9 cellular contexts compared by ENCODE assay signal in the genomic region with DNA sequence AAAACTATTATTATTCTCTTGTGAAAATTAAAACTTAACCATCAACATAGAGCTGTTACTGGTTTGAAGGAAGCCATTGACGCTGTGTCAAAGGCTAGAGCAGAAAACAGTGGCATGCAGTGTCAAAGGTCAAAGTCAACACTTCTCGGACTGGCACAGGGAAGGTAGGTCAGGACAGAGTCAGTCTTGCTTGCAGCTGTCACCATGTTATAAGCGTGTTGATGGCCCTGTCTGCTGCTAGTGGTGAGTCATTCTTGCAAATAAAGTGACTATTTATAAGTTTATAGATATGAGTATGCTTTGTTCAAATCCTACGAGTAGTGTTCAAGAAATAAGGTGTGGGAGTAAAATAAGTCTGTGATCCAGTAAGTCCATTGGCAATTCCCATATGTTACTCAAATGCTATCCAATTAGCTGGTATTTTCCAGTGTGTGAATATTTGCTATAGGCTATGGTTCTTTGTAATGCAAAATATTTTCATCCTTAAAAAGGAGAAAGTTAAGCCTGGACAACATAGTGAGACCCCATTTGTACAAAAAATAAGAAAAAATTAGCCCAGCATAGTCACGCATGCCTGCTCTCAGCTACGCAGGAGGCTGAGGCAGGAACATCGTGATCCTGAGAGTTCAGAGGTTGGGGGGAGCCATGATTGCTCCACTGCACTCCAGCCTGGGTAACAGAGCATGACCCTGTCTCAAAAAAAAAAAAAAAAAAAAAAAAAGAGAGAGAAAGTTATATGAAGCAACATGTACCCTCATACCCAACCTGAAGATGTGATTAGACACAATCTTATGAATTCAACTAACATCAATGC. TPM values are rescaled to one million over a fixed set of nuclear protein-coding genes. Genes with fewer than 3 reads are reported as not detected.
DNase-seq lines count a peak whose midpoint lies in the region; FAIRE-seq and TF ChIP-seq lines count a peak whose summit lies in the region.
"Had no signal": no experiment of that assay in that cellular context is flagged by ENCODE, and none has a peak within 500 bp of the region (broad histone marks: within the 10 kb centered on the region; RNA-seq: fewer than 3 reads in every experiment).

No MANE protein-coding gene starts in this region.

- H3K9ac ChIP-seq in HUES48 (ENCODE audit: low read depth, low read length): no peak overlapping the region

- TF ChIP-seq CTCF in GM20000 (IDR thresholded peaks at IDR 0.05; ENCODE audit: extremely low read depth, missing control alignments) (no peak), sigmoid colon (IDR thresholded peaks at IDR 0.05) (no peak)

- H3K27ac ChIP-seq in HUES48 (ENCODE audit: low read depth, low read length) (no peak overlapping the region), cingulate gyrus (ENCODE audit: low read depth, low read length) (peak overlapping the region; percentile 60), sigmoid colon (no peak overlapping the region)

- FAIRE-seq in HTR-8/SVneo (lab: Jason Lieb, UNC): no peak

- intact Hi-C loops in sigmoid colon (cut with DNase I): loop anchor here (1.0 kb wide), 1 partner anchor 156 kb away; no protein-coding TSS in a partner anchor

- H3K36me3 ChIP-seq in HUES48 (ENCODE audit: control insufficient read depth, insufficient read depth, low read length) (no peaks in the 10 kb centered on the region), sigmoid colon (no peaks in the 10 kb centered on the region)

- peak overlapping the region; percentile 63 for H3K4me3 ChIP-seq in HUES48 (ENCODE audit: low read depth, low read length)
- H3K4me3 ChIP-seq in sigmoid colon: no peak overlapping the region

- WGBS in sigmoid colon, 2 donors: 45 to 59% methylated on average over 7 of the region's 7 CpGs

- DNase-seq in GM20000 (ENCODE audit: low spot score) (peak; percentile 38), renal cortical epithelial cell (ENCODE audit: low read depth) (peak; percentile 38), HTR-8/SVneo (ENCODE audit: insufficient read length, low spot score) (no peak), sigmoid colon (no peak), NCI-H2081 (lab: John Stamatoyannopoulos, UW) (no peak), NCI-H2196 treated with DMSO at 0.1 percent for 48 hours (lab: John Stamatoyannopoulos, UW; ENCODE audit: unreplicated experiment) (no peak)

- H3K4me1 ChIP-seq in HUES48 (ENCODE audit: control insufficient read depth, insufficient read depth, low read length): peaks cover 3% of the 10 kb centered on the region; the same call in 1 of the 2 replicates
- peaks cover 0 to 16% (median 16%) of the 10 kb centered on the region in 4 donors for H3K4me1 ChIP-seq in sigmoid colon

- H3K9me3 ChIP-seq in HUES48 (ENCODE audit: control insufficient read depth, insufficient read depth, low read length) (no peaks in the 10 kb centered on the region), sigmoid colon (no peaks in the 10 kb centered on the region)

- no peak for TF ChIP-seq EP300 in sigmoid colon (IDR thresholded peaks at IDR 0.05)

- H3K27me3 ChIP-seq in HUES48 (ENCODE audit: control insufficient read depth, insufficient read depth, low read length) (no peaks in the 10 kb centered on the region), sigmoid colon (peaks cover 0 to 3% (median 0%) of the 10 kb centered on the region in 3 donors)

- TF ChIP-seq POLR2A in sigmoid colon (IDR thresholded peaks at IDR 0.05): no peak

RNA-seq across cellular contexts. Expression of gene TINAGL1, which starts 26.3 kb away (rescaled TPM):
- total RNA-seq in renal cortical epithelial cell (168 and 349 TPM in 2 replicates), sigmoid colon (100 to 1,000 TPM in 3 of 4 donors, 10 to 100 TPM in 1; 62.9 to 238 (median 132) TPM)
- 10 to 100 TPM; 21.0 to 87.9 (median 40.9) TPM for polyA plus RNA-seq in sigmoid colon
- total RNA-seq: SK-MEL-5 had no signal

Comparison
In these comparisons a context has a peak if more than half of its experiments do, and no peak if none do; other contexts are left out.
1. DNase-seq: peak in GM20000 (single experiment) and renal cortical epithelial cell (single experiment); none in HTR-8/SVneo (single experiment), sigmoid colon (single experiment), NCI-H2081 (0 of 2) and NCI-H2196 treated with DMSO at 0.1 percent for 48 hours (single experiment).